ENCODE assay signal across 9 cellular contexts in genomic region chr22:19874307-19875060, GRCh38. TPM values are rescaled to one million over a fixed set of nuclear protein-coding genes. Genes with fewer than 3 reads are reported as not detected.
DNase-seq lines count a peak whose midpoint lies in the region; ATAC-seq and TF ChIP-seq lines count a peak whose summit lies in the region.
"Had no signal": no experiment of that assay in that cellular context is flagged by ENCODE, and none has a peak within 500 bp of the region (broad histone marks: within the 10 kb centered on the region; RNA-seq: fewer than 3 reads in every experiment).

No MANE protein-coding gene starts in this region.

- H3K9ac ChIP-seq in smooth muscle cell (ENCODE audit: low read depth), result no peak overlapping the region

- H3K4me1 ChIP-seq in HEK293 (ENCODE audit: control insufficient read depth, insufficient read depth, low read length) (peaks cover 21% of the 10 kb centered on the region), smooth muscle cell (ENCODE audit: low read depth) (no peaks in the 10 kb centered on the region)

- H3K9me3 Mint-ChIP-seq in T-cell, result no peaks in the 10 kb centered on the region
- no peaks in the 10 kb centered on the region for H3K9me3 Mint-ChIP-seq in effector memory CD8-positive, alpha-beta T cell
- no peaks in the 10 kb centered on the region for H3K9me3 Mint-ChIP-seq in activated T-helper 2 cell treated with anti-CD3 and anti-CD28 coated beads, Interferon-gamma antibody, Interleukin-2, Interleukin-4, amounts not matched to agents 10 μg/mL and 5 μg/mL and 100 μg/mL, durations not matched to agents 14 hours and 24 hours and 36 hours

- 75% methylated on average over 27 of the region's 27 CpGs for WGBS in smooth muscle cell (ENCODE audit: low lambda C conversion rate)

- H3F3A ChIP-seq in smooth muscle cell (ENCODE audit: low read depth), result no peaks in the 10 kb centered on the region

- no peaks in the 10 kb centered on the region for H3K27me3 ChIP-seq in smooth muscle cell (ENCODE audit: low read depth)

- no peaks in the 10 kb centered on the region for H3K27me3 Mint-ChIP-seq in T-cell
- no peaks in the 10 kb centered on the region for H3K27me3 Mint-ChIP-seq in effector memory CD8-positive, alpha-beta T cell
- H3K27me3 Mint-ChIP-seq in activated T-helper 2 cell treated with anti-CD3 and anti-CD28 coated beads, Interferon-gamma antibody, Interleukin-2, Interleukin-4, amounts not matched to agents 10 μg/mL and 5 μg/mL and 100 μg/mL, durations not matched to agents 14 hours and 24 hours and 36 hours (ENCODE audit: low read depth), result no peaks in the 10 kb centered on the region

- H3K4me3 ChIP-seq in HEK293 (ENCODE audit: low read depth, low read length), result no peak overlapping the region
- no peak overlapping the region for H3K4me3 ChIP-seq in smooth muscle cell

- no peaks in the 10 kb centered on the region for H3K9me3 ChIP-seq in HEK293 (ENCODE audit: control insufficient read depth, insufficient read depth, low read depth, low read length)
- no peaks in the 10 kb centered on the region for H3K9me3 ChIP-seq in smooth muscle cell (replicated peaks; ENCODE audit: low read depth)

- peaks cover 0 to 13% (median 13%) of the 10 kb centered on the region in 3 donors for H3K4me1 Mint-ChIP-seq in T-cell
- H3K4me1 Mint-ChIP-seq in effector memory CD8-positive, alpha-beta T cell (ENCODE audit: low read depth in 2 of 2), result no peaks in the 10 kb centered on the region
- H3K4me1 Mint-ChIP-seq in activated T-helper 2 cell treated with anti-CD3 and anti-CD28 coated beads, Interferon-gamma antibody, Interleukin-2, Interleukin-4, amounts not matched to agents 10 μg/mL and 5 μg/mL and 100 μg/mL, durations not matched to agents 14 hours and 24 hours and 36 hours (ENCODE audit: low read depth), result peaks cover 3% of the 10 kb centered on the region

- H3K36me3 ChIP-seq in HEK293 (ENCODE audit: control insufficient read depth in 2 of 2, insufficient read depth in 1 of 2, low read length in 2 of 2) (no peaks in the 10 kb centered on the region), smooth muscle cell (ENCODE audit: low read depth) (no peaks in the 10 kb centered on the region)

- CTCF ChIA-PET in HEK293 (lab: Yijun Ruan, JAX), result interaction anchor here (0.9 to 1.2 kb wide), 2 partner anchors 35 to 144 kb away, joined by 3 to 6 read pairs; no protein-coding TSS in a partner anchor
- CTCF ChIA-PET in T-cell (lab: Charles Lee), result no interaction called here

- H3K79me2 ChIP-seq in smooth muscle cell (ENCODE audit: low read depth), result no peaks in the 10 kb centered on the region

- no peak overlapping the region for H2AFZ ChIP-seq in smooth muscle cell (ENCODE audit: low read depth)

- POLR2A ChIA-PET in HEK293 (lab: Yijun Ruan, JAX) (interaction anchor here (0.8 to 1.2 kb wide), 3 partner anchors 9 to 20 kb away, joined by 3 to 5 read pairs (median 4); partner anchors contain the start of genes GNB1L and RTL10), T-cell (lab: Charles Lee) (no interaction called here)

- no peaks in the 10 kb centered on the region for H4K20me1 ChIP-seq in smooth muscle cell (ENCODE audit: low read depth)

- intact Hi-C loops in posterior cingulate gyrus (cut with DNase I), result no loop called here
- intact Hi-C loops in activated T-helper 2 cell treated with anti-CD3 and anti-CD28 coated beads, Interferon-gamma antibody, Interleukin-2, Interleukin-4, amounts not matched to agents 10 μg/mL and 5 μg/mL and 100 μg/mL, durations not matched to agents 14 hours and 24 hours and 36 hours (cut with micrococcal nuclease), result no loop called here

- peak overlapping the region in 2 of 3 donors; percentile 25 to 55 for H3K4me3 Mint-ChIP-seq in T-cell
- peak overlapping the region in 1 of 2 donors; percentile 36 for H3K4me3 Mint-ChIP-seq in effector memory CD8-positive, alpha-beta T cell
- H3K4me3 Mint-ChIP-seq in activated T-helper 2 cell treated with anti-CD3 and anti-CD28 coated beads, Interferon-gamma antibody, Interleukin-2, Interleukin-4, amounts not matched to agents 10 μg/mL and 5 μg/mL and 100 μg/mL, durations not matched to agents 14 hours and 24 hours and 36 hours (ENCODE audit: low read depth), result no peak overlapping the region

- H3K27ac ChIP-seq in HEK293 (ENCODE audit: extremely low read depth, low read depth, low read length), result peak overlapping the region; percentile 58; the same call in 1 of the 2 replicates
- H3K27ac ChIP-seq in smooth muscle cell (ENCODE audit: low read depth), result no peak overlapping the region

- no peak overlapping the region for H3K4me2 ChIP-seq in smooth muscle cell

- ATAC-seq in T-cell (replicated peaks in 1 of 4) (peak; percentile 87 to 88 (median 87)), HG03354 (IDR thresholded peaks at IDR 0.05; ENCODE audit: poor library complexity, severe bottlenecking, unreplicated experiment) (no peak)
- peak; percentile 91 for ATAC-seq in effector memory CD8-positive, alpha-beta T cell (replicated peaks)

- DNase-seq in T-cell (peak in 25 of 34 experiments; percentile 13 to 62 (median 32)), posterior cingulate gyrus (peak in 9 of 10 donors; percentile 5 to 92 (median 40)), AG08396 (ENCODE audit: low spot score) (no peak), smooth muscle cell (lab: John Stamatoyannopoulos, UW; ENCODE audit: unreplicated experiment) (no peak)
- DNase-seq in effector memory CD8-positive, alpha-beta T cell, result peak in 1 of 3 experiments; percentile 21
- no peak for DNase-seq in activated T-helper 2 cell treated with anti-CD3 and anti-CD28 coated beads, Interferon-gamma antibody, Interleukin-2, Interleukin-4, amounts not matched to agents 10 μg/mL and 5 μg/mL and 100 μg/mL, durations not matched to agents 14 hours and 24 hours and 36 hours (ENCODE audit: low spot score)
- DNase-seq: NCI-H1694 had no signal

- no peaks in the 10 kb centered on the region for H3K36me3 Mint-ChIP-seq in T-cell
- no peaks in the 10 kb centered on the region for H3K36me3 Mint-ChIP-seq in effector memory CD8-positive, alpha-beta T cell (ENCODE audit: insufficient read depth)
- H3K36me3 Mint-ChIP-seq in activated T-helper 2 cell treated with anti-CD3 and anti-CD28 coated beads, Interferon-gamma antibody, Interleukin-2, Interleukin-4, amounts not matched to agents 10 μg/mL and 5 μg/mL and 100 μg/mL, durations not matched to agents 14 hours and 24 hours and 36 hours (ENCODE audit: low read depth), result no peaks in the 10 kb centered on the region

- TF ChIP-seq CTCF in HEK293 (tag by site-specific recombination; IDR thresholded peaks at IDR 0.05) (no peak), smooth muscle cell (IDR thresholded peaks at IDR 0.05; ENCODE audit: borderline replicate concordance, insufficient read depth, poor library complexity, severe bottlenecking) (no peak)

- H3K27ac Mint-ChIP-seq in T-cell, result peak overlapping the region; percentile 65 to 84
- H3K27ac Mint-ChIP-seq in effector memory CD8-positive, alpha-beta T cell, result no peak overlapping the region
- H3K27ac Mint-ChIP-seq in activated T-helper 2 cell treated with anti-CD3 and anti-CD28 coated beads, Interferon-gamma antibody, Interleukin-2, Interleukin-4, amounts not matched to agents 10 μg/mL and 5 μg/mL and 100 μg/mL, durations not matched to agents 14 hours and 24 hours and 36 hours, result no peak overlapping the region

TF ChIP-seq in HEK293, 187 proteins besides CTCF, POLR2A, EP300 and RAD21 (continues in another document):
- peak; percentile 13; the same call in 1 of the 2 replicates for TF ChIP-seq KLF8 (tag by site-specific recombination; IDR thresholded peaks at IDR 0.05)
- peak; percentile 58 for TF ChIP-seq KLF9 (tag by site-specific recombination; IDR thresholded peaks at IDR 0.05; ENCODE audit: low read depth)
- TF ChIP-seq KLF16 (tag by site-specific recombination; IDR thresholded peaks at IDR 0.05), result peak; percentile 42; the same call in 1 of the 2 replicates
- TF ChIP-seq ZNF335 (tag by site-specific recombination; conservative IDR thresholded peaks at IDR 0.05), result 0 out of 2 replicates have a peak, but pooled peaks have one; percentile 32
- TF ChIP-seq ZBTB26 (tag by site-specific recombination; optimal IDR thresholded peaks at IDR 0.05), result no peak
- peak; percentile 44; the same call in 1 of the 2 replicates for TF ChIP-seq SCRT1 (tag by site-specific recombination; IDR thresholded peaks at IDR 0.05; ENCODE audit: borderline replicate concordance)
- peak; percentile 99 for TF ChIP-seq ZFHX2 (tag by site-specific recombination; conservative IDR thresholded peaks at IDR 0.05)
- TF ChIP-seq, protein P1, sequence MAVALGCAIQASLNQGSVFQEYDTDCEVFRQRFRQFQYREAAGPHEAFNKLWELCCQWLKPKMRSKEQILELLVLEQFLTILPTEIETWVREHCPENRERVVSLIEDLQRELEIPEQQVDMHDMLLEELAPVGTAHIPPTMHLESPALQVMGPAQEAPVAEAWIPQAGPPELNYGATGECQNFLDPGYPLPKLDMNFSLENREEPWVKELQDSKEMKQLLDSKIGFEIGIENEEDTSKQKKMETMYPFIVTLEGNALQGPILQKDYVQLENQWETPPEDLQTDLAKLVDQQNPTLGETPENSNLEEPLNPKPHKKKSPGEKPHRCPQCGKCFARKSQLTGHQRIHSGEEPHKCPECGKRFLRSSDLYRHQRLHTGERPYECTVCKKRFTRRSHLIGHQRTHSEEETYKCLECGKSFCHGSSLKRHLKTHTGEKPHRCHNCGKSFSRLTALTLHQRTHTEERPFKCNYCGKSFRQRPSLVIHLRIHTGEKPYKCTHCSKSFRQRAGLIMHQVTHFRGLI (tag by site-specific recombination; IDR thresholded peaks at IDR 0.05), result peak; percentile 35; the same call in 1 of the 2 replicates

RNA-seq across cellular contexts. Expression of gene GNB1L, which starts 19.8 kb away (rescaled TPM):
- total RNA-seq in T-cell, result 10 to 100 TPM in 3 of 5 donors, 1 to 10 TPM in 2; 4.8 to 13.7 (median 12.9) TPM
- total RNA-seq in smooth muscle cell, result 2.3 and 4.1 TPM in 2 replicates
- 7.4 and 7.9 TPM in 2 replicates for polyA plus RNA-seq in smooth muscle cell
- total RNA-seq in activated T-helper 2 cell treated with anti-CD3 and anti-CD28 coated beads, Interferon-gamma antibody, Interleukin-2, Interleukin-4, amounts not matched to agents 10 μg/mL and 5 μg/mL and 100 μg/mL, durations not matched to agents 14 hours and 24 hours and 36 hours, result 14.7 and 17.7 TPM in 2 replicates

RNA-seq across cellular contexts. Expression of gene RTL10, which starts 19.8 kb away (rescaled TPM):
- total RNA-seq in T-cell (10 to 100 TPM; 21.1 to 35.1 (median 28.5) TPM), smooth muscle cell (3.8 and 7.3 TPM in 2 replicates)
- polyA plus RNA-seq in smooth muscle cell, result 7.5 TPM in 2 replicates
- 16.6 and 19.0 TPM in 2 replicates for total RNA-seq in activated T-helper 2 cell treated with anti-CD3 and anti-CD28 coated beads, Interferon-gamma antibody, Interleukin-2, Interleukin-4, amounts not matched to agents 10 μg/mL and 5 μg/mL and 100 μg/mL, durations not matched to agents 14 hours and 24 hours and 36 hours

Comparison
In these comparisons a context has a peak if more than half of its experiments do, and no peak if none do; other contexts are left out.
1. DNase-seq: peak in T-cell (25 of 34) and posterior cingulate gyrus (9 of 10); none in AG08396 (single experiment), smooth muscle cell (single experiment) and activated T-helper 2 cell treated with anti-CD3 and anti-CD28 coated beads, Interferon-gamma antibody, Interleukin-2, Interleukin-4, amounts not matched to agents 10 μg/mL and 5 μg/mL and 100 μg/mL, durations not matched to agents 14 hours and 24 hours and 36 hours (single experiment).
2. H3K27ac Mint-ChIP-seq: peak in T-cell (2 of 2); none in effector memory CD8-positive, alpha-beta T cell (0 of 2) and activated T-helper 2 cell treated with anti-CD3 and anti-CD28 coated beads, Interferon-gamma antibody, Interleukin-2, Interleukin-4, amounts not matched to agents 10 μg/mL and 5 μg/mL and 100 μg/mL, durations not matched to agents 14 hours and 24 hours and 36 hours (single experiment).